ENCODE assay signal across 16 cellular contexts in genomic region chr4:138908134-138908533, GRCh38.
DNase-seq lines count a peak whose midpoint lies in the region; ATAC-seq, FAIRE-seq and TF ChIP-seq lines count a peak whose summit lies in the region.
"Had no signal": no experiment of that assay in that cellular context is flagged by ENCODE, and none has a peak within 500 bp of the region (broad histone marks: within the 10 kb centered on the region; RNA-seq: fewer than 3 reads in every experiment).

No MANE protein-coding gene starts in this region.

- no peak overlapping the region for H3K4me3 Mint-ChIP-seq in GM23338
- H3K4me3 Mint-ChIP-seq: CD14-positive monocyte; CD4-positive, alpha-beta memory T cell had no signal

- DNase-seq in GM23338 (ENCODE audit: low spot score) = no peak
- no peak for DNase-seq in H1 (ENCODE audit: low read depth in 1 of 2, low spot score in 2 of 2)
- DNase-seq in prostate gland (ENCODE audit: low spot score) = no peak
- DNase-seq in NK-92 treated with Interleukin-12 subunit alpha and Interleukin-12 subunit beta, amount 100 ng/mL, for 24 hours (lab: John Stamatoyannopoulos, UW) = no peak
- DNase-seq in GM10266 (ENCODE audit: extremely low spot score) = no peak
- DNase-seq: AML-193; CD4-positive, alpha-beta memory T cell; DMS153; DMS79; GDM1; KBM-7 had no signal

- peaks cover 7% of the 10 kb centered on the region for H3K27me3 Mint-ChIP-seq in GM23338 (ENCODE audit: insufficient read depth, low read depth, poor library complexity)
- H3K27me3 Mint-ChIP-seq: CD4-positive, alpha-beta memory T cell had no signal

- H3K4me2 ChIP-seq in GM23338 (no peak overlapping the region), H1 (ENCODE audit: insufficient read depth in 1 of 2, low read depth in 2 of 2, low read length in 2 of 2) (no peak overlapping the region)
- H3K4me2 ChIP-seq: A549 had no signal

- whole genome bisulfite sequencing in H1 (ENCODE audit: extremely low coverage in 1 of 2, insufficient coverage in 1 of 2, insufficient read length in 1 of 2, insufficient replicate concordance in 2 of 2, low coverage in 1 of 2, low lambda C conversion rate in 2 of 2, missing lambda C conversion rate in 1 of 2), 2 experiments = 87% methylated on average over 5 of the region's 5 CpGs; no CpG with 5 or more reads in 1 of the 2 experiments
- 96% methylated on average over 5 of the region's 5 CpGs for WGBS in prostate gland

- no peak overlapping the region for H2BK12ac ChIP-seq in H1 (ENCODE audit: low read depth, low read length)

- TF ChIP-seq POLR2A in H1 (IDR thresholded peaks at IDR 0.05; ENCODE audit: control extremely low read depth in 1 of 2, low read depth in 2 of 2, low read length in 2 of 2) (no peak), prostate gland (IDR thresholded peaks at IDR 0.05) (no peak)

- no peak overlapping the region for H3K9ac ChIP-seq in H1 (replicated peaks in 1 of 4; ENCODE audit: extremely low read depth in 1 of 4, low read depth in 3 of 4, low read length in 3 of 4)

- H2BK20ac ChIP-seq in H1 (ENCODE audit: low read length) = no peak overlapping the region

- intact Hi-C loops in prostate gland (cut with DNase I) = no loop called here

- TF ChIP-seq CTCF in C4-2B (conservative IDR thresholded peaks at IDR 0.05) (no peak), GM23338 (conservative IDR thresholded peaks at IDR 0.05; ENCODE audit: low read depth in 2 of 2) (no peak), H1 (IDR thresholded peaks at IDR 0.05; ENCODE audit: control extremely low read depth in 1 of 3, insufficient read depth in 1 of 3, low read depth in 1 of 3, low read length in 3 of 3) (no peak), prostate gland (IDR thresholded peaks at IDR 0.05) (no peak), GM10266 (IDR thresholded peaks at IDR 0.05; ENCODE audit: control insufficient read depth, insufficient read depth, low read depth, missing control alignments) (no peak)

- peaks cover 9% of the 10 kb centered on the region; the same call in 2 of the 3 replicates for H3K9me3 Mint-ChIP-seq in GM23338
- H3K9me3 Mint-ChIP-seq: CD14-positive monocyte; CD4-positive, alpha-beta memory T cell had no signal

- CTCF ChIA-PET in H1 (lab: Charles Lee; ENCODE audit: partially characterized antibody) = interaction anchor here (0.6 to 5.5 kb wide), 6 partner anchors 19 to 250 kb away, joined by 3 to 18 read pairs (median 4); no protein-coding TSS in a partner anchor

- H3K36me3 ChIP-seq in GM23338 (ENCODE audit: insufficient read depth) (no peaks in the 10 kb centered on the region), H1 (ENCODE audit: control insufficient read depth in 2 of 4, insufficient read depth in 4 of 4, low read length in 3 of 4) (peaks cover 0 to 3% (median 0%) of the 10 kb centered on the region in 4 experiments; a peak in 1 of 8 replicates), prostate gland (no peaks in the 10 kb centered on the region)
- H3K36me3 ChIP-seq: HAP-1 had no signal

- no peak overlapping the region for H3K18ac ChIP-seq in H1 (ENCODE audit: extremely low read depth, low read length)

- H3K27ac Mint-ChIP-seq in GM23338 = no peak overlapping the region
- H3K27ac Mint-ChIP-seq: CD4-positive, alpha-beta memory T cell had no signal

- H3K23ac ChIP-seq in H1 (ENCODE audit: insufficient read length) = no peak overlapping the region

- 0 out of 2 replicates have a peak, but pooled peaks cover 5% of the 10 kb centered on the region for H3K9me2 ChIP-seq in GM23338 (ENCODE audit: insufficient read depth)

- H3K79me2 ChIP-seq in GM23338 (replicated peaks; ENCODE audit: insufficient read depth) (no peaks in the 10 kb centered on the region), H1 (ENCODE audit: control insufficient read depth in 1 of 2, insufficient read depth in 2 of 2, low read length in 2 of 2) (no peaks in the 10 kb centered on the region)

- H3F3A ChIP-seq in GM23338 (replicated peaks; ENCODE audit: low read depth) = no peaks in the 10 kb centered on the region

- no peak overlapping the region for H4K91ac ChIP-seq in H1 (replicated peaks; ENCODE audit: insufficient read length, low read length)

- H3K27ac ChIP-seq in C4-2B (peak overlapping the region; percentile 33; the same call in 1 of the 2 replicates), GM23338 (ENCODE audit: low read depth) (no peak overlapping the region), H1 (ENCODE audit: low read depth, low read length) (no peak overlapping the region), prostate gland (peak overlapping the region; percentile 80 to 88)
- H3K27ac ChIP-seq: A549, HL-60 had no signal

- H3K36me3 Mint-ChIP-seq in GM23338 (ENCODE audit: low read depth) = peaks cover 6% of the 10 kb centered on the region; the same call in 2 of the 3 replicates
- H3K36me3 Mint-ChIP-seq: CD4-positive, alpha-beta memory T cell had no signal

- H2AFZ ChIP-seq in GM23338 (peak overlapping the region; percentile 38; the same call in 1 of the 2 replicates), H1 (ENCODE audit: low read length) (peak overlapping the region; percentile 52; the same call in 1 of the 2 replicates)

- H2BK120ac ChIP-seq in H1 (replicated peaks; ENCODE audit: low read depth, low read length) = no peak overlapping the region

- H3K56ac ChIP-seq in H1 (replicated peaks; ENCODE audit: insufficient read length, low read depth, low read length) = no peak overlapping the region

- H3K4me3 ChIP-seq in GM23338 (no peak overlapping the region), H1 (ENCODE audit: extremely low read depth in 1 of 4, insufficient read depth in 2 of 4, low read depth in 3 of 4, low read length in 4 of 4) (no peak overlapping the region), prostate gland (no peak overlapping the region)
- H3K4me3 ChIP-seq: A549, HAP-1 had no signal

- H3K9me3 ChIP-seq in H1 (ENCODE audit: insufficient read depth in 2 of 2, low read depth in 1 of 2, low read length in 1 of 2) = peaks cover 5 to 6% of the 10 kb centered on the region in 2 experiments; a peak in 3 of 4 replicates
- no peaks in the 10 kb centered on the region for H3K9me3 ChIP-seq in prostate gland
- H3K9me3 ChIP-seq: A549, HAP-1 had no signal

- H3K4ac ChIP-seq in H1 (replicated peaks; ENCODE audit: insufficient read length, low read depth, low read length) = no peak overlapping the region

- no peak overlapping the region for H3K14ac ChIP-seq in H1 (ENCODE audit: insufficient read length)

- no peak for TF ChIP-seq EP300 in H1 (IDR thresholded peaks at IDR 0.05; ENCODE audit: borderline replicate concordance in 1 of 2, low read depth in 2 of 2, low read length in 2 of 2)

- H4K5ac ChIP-seq in H1 (ENCODE audit: insufficient read length, low read depth, low read length) = no peak overlapping the region

- no peaks in the 10 kb centered on the region for H3K79me1 ChIP-seq in H1 (ENCODE audit: low read depth, low read length)

- 0 out of 2 replicates have a peak overlapping the region, but pooled peaks have one; percentile 93 for H2BK15ac ChIP-seq in H1 (ENCODE audit: low read length)

- POLR2A ChIA-PET in H1 (lab: Charles Lee; ENCODE audit: partially characterized antibody) = no interaction called here

- no peaks in the 10 kb centered on the region for H3K23me2 ChIP-seq in H1 (ENCODE audit: low read depth, low read length)

- H3K4me1 ChIP-seq in GM23338 (ENCODE audit: insufficient read depth) = peaks cover 16% of the 10 kb centered on the region
- peaks cover 0 to 6% (median 2%) of the 10 kb centered on the region in 4 experiments; a peak in 2 of 7 replicates for H3K4me1 ChIP-seq in H1 (replicated peaks in 1 of 4; ENCODE audit: control insufficient read depth in 3 of 4, insufficient read depth in 4 of 4, low read length in 3 of 4)
- peaks cover 13% of the 10 kb centered on the region for H3K4me1 ChIP-seq in prostate gland (replicated peaks)

- H3K27me3 ChIP-seq in GM23338 (ENCODE audit: insufficient read depth) (no peaks in the 10 kb centered on the region), H1 (replicated peaks in 1 of 4; ENCODE audit: control insufficient read depth in 3 of 4, extremely low read depth in 1 of 4, insufficient read depth in 3 of 4, low read length in 3 of 4) (no peaks in the 10 kb centered on the region), prostate gland (replicated peaks; ENCODE audit: insufficient read depth) (no peaks in the 10 kb centered on the region)

- H2BK5ac ChIP-seq in H1 (ENCODE audit: low read depth, low read length) = no peak overlapping the region

- H4K20me1 ChIP-seq in GM23338 (replicated peaks; ENCODE audit: insufficient read depth) (no peaks in the 10 kb centered on the region), H1 (replicated peaks in 1 of 2; ENCODE audit: control insufficient read depth in 1 of 2, insufficient read depth in 2 of 2, low read length in 2 of 2) (no peaks in the 10 kb centered on the region)

- H2AK5ac ChIP-seq in H1 (ENCODE audit: low read depth, low read length) = no peak overlapping the region

- no peak for FAIRE-seq in H1 (lab: Jason Lieb, UNC)
- FAIRE-seq: A549 had no signal

- ATAC-seq in GM23338 = no peak
- ATAC-seq: A549 had no signal

- no peak overlapping the region for H4K8ac ChIP-seq in H1 (ENCODE audit: extremely low read depth, insufficient read depth, low read length)

- peaks cover 19% of the 10 kb centered on the region for H3K4me1 Mint-ChIP-seq in GM23338
- H3K4me1 Mint-ChIP-seq: CD4-positive, alpha-beta memory T cell had no signal

- TF ChIP-seq RAD21 in H1 (IDR thresholded peaks at IDR 0.05 in 1 of 2, conservative IDR thresholded peaks at IDR 0.05 in 1 of 2; ENCODE audit: low read depth in 2 of 2, low read length in 2 of 2) = no peak

TF ChIP-seq in GM23338, 12 proteins besides CTCF, POLR2A, EP300 and RAD21 (continues in another document):
- TF ChIP-seq ZNF331 (CRISPR knock-in tag; IDR thresholded peaks at IDR 0.05; ENCODE audit: low read depth) (no peak), ZNF114 (CRISPR knock-in tag; IDR thresholded peaks at IDR 0.05) (no peak)

TF ChIP-seq in H1, 55 proteins besides CTCF, POLR2A, EP300 and RAD21 (continues in another document):
- TF ChIP-seq ATF3 (IDR thresholded peaks at IDR 0.05; ENCODE audit: insufficient read depth, low read depth, low read length) (no peak), GTF2F1 (IDR thresholded peaks at IDR 0.05; ENCODE audit: borderline replicate concordance, low read depth, low read length) (no peak), SP2 (IDR thresholded peaks at IDR 0.05; ENCODE audit: low read length) (no peak), CHD2 (IDR thresholded peaks at IDR 0.05; ENCODE audit: low read length) (no peak), SIN3A (conservative IDR thresholded peaks at IDR 0.05 in 1 of 2, IDR thresholded peaks at IDR 0.05 in 1 of 2; ENCODE audit: low read depth in 1 of 2, low read length in 2 of 2) (no peak), TAF1 (IDR thresholded peaks at IDR 0.05; ENCODE audit: low read depth, low read length) (no peak), JUN (IDR thresholded peaks at IDR 0.05; ENCODE audit: low read depth, low read length) (no peak), SAP30 (IDR thresholded peaks at IDR 0.05; ENCODE audit: insufficient read depth, insufficient replicate concordance, low read length) (no peak), YY1 (IDR thresholded peaks at IDR 0.05; ENCODE audit: low read depth, low read length) (no peak), HDAC2 (IDR thresholded peaks at IDR 0.05; ENCODE audit: borderline replicate concordance in 1 of 2, low read depth in 2 of 2, low read length in 2 of 2) (no peak)

Comparison
In these comparisons a context has a peak if more than half of its experiments do, and no peak if none do; other contexts are left out.
1. H3K27ac ChIP-seq: peak in C4-2B (single experiment) and prostate gland (2 of 2); none in GM23338 (single experiment) and H1 (single experiment).